In the genomic region with DNA sequence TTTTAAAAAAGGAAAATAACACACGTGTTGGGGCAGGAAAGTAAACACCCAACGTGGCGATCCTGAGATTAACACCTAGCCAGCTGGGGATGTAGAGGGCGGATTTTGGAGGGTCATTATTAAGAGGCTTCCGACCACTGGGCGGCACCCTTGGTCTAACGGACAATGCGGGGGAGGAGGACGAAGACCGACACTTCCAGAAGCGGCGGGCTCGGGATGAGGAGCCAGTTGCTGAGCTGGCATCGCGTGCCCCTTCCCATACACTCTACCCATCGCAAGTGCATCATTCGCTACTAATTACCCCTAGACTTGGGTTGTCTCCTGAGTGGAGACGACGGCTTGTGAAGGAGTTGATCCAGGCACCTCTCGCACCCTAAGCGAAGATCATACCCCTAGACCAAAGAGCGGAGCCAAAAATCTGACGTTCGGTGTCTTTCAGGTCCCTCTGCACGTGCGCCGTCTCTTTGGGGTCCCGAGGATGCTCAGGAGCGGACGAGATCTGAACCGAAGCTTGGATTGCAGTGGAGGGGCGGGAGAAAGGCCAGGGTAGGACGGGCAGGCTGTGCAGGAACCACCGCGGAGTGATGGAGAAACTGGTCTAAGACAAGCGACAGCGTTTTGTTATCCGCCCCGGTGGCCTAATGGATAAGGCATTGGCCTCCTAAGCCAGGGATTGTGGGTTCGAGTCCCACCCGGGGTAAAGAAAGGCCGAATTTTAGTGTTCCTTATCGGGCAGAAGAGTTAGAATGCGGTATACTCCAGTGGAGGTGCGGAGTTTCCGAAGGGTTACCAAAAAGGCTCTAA, we compare ENCODE assay signal across 1 cellular context.
TF ChIP-seq lines count a peak whose summit lies in the region.

No MANE protein-coding gene starts in this region.

TF ChIP-seq in HepG2, 621 proteins besides CTCF, POLR2A, EP300 and RAD21 (continued from another document and continues in another):
- peak; percentile 29; the same call in 1 of the 2 replicates for TF ChIP-seq PPARG (CRISPR knock-in tag; conservative IDR thresholded peaks at IDR 0.05)
- no peak for TF ChIP-seq PTBP1 (IDR thresholded peaks at IDR 0.05; ENCODE audit: low read depth, low read length, poor library complexity, severe bottlenecking)
- peak; percentile 54; the same call in 1 of the 2 replicates for TF ChIP-seq ZMYM4 (CRISPR knock-in tag; IDR thresholded peaks at IDR 0.05)
- TF ChIP-seq, protein P1, sequence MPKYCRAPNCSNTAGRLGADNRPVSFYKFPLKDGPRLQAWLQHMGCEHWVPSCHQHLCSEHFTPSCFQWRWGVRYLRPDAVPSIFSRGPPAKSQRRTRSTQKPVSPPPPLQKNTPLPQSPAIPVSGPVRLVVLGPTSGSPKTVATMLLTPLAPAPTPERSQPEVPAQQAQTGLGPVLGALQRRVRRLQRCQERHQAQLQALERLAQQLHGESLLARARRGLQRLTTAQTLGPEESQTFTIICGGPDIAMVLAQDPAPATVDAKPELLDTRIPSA (CRISPR knock-in tag; IDR thresholded peaks at IDR 0.05; ENCODE audit: borderline replicate concordance), result no peak
- no peak for TF ChIP-seq SMAD1 (CRISPR knock-in tag; IDR thresholded peaks at IDR 0.05; ENCODE audit: borderline replicate concordance, low read depth)
- 0 out of 2 replicates have a peak, but pooled peaks have one; percentile 44 for TF ChIP-seq ZNF180 (CRISPR knock-in tag; IDR thresholded peaks at IDR 0.05; ENCODE audit: borderline replicate concordance, low read depth)
- TF ChIP-seq, protein P2, sequence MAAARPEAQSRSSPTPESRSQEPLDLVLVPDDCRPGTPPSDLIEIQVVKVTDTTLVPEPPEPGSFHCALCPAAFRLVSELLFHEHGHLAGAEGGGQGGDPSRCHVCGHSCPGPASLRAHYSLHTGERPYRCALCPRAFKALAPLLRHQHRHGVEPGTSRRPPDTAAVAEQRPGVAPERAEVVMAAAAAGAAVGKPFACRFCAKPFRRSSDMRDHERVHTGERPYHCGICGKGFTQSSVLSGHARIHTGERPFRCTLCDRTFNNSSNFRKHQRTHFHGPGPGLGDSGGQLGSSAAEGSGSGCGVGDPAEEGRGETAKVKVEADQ (CRISPR knock-in tag; IDR thresholded peaks at IDR 0.05; ENCODE audit: borderline replicate concordance), result 0 out of 2 replicates have a peak, but pooled peaks have one; percentile 23
- TF ChIP-seq ZNF383 (CRISPR knock-in tag; IDR thresholded peaks at IDR 0.05; ENCODE audit: borderline replicate concordance), result peak; percentile 50; the same call in 1 of the 2 replicates
- peak; percentile 70; the same call in 1 of the 2 replicates for TF ChIP-seq ZNF567 (CRISPR knock-in tag; IDR thresholded peaks at IDR 0.05; ENCODE audit: borderline replicate concordance)
- no peak for TF ChIP-seq ATF7 (IDR thresholded peaks at IDR 0.05)
- no peak for TF ChIP-seq ATF7 (CRISPR knock-in tag; IDR thresholded peaks at IDR 0.05)
- TF ChIP-seq IKZF1 (IDR thresholded peaks at IDR 0.05), result no peak
- no peak for TF ChIP-seq ZNF562 (CRISPR knock-in tag; IDR thresholded peaks at IDR 0.05; ENCODE audit: borderline replicate concordance)
- no peak; the same call in 1 of the 2 replicates for TF ChIP-seq KDM1A (CRISPR knock-in tag; IDR thresholded peaks at IDR 0.05)
- TF ChIP-seq, protein P3, sequence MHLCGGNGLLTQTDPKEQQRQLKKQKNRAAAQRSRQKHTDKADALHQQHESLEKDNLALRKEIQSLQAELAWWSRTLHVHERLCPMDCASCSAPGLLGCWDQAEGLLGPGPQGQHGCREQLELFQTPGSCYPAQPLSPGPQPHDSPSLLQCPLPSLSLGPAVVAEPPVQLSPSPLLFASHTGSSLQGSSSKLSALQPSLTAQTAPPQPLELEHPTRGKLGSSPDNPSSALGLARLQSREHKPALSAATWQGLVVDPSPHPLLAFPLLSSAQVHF (CRISPR knock-in tag; IDR thresholded peaks at IDR 0.05), result no peak
- TF ChIP-seq NONO (IDR thresholded peaks at IDR 0.05), result no peak
- TF ChIP-seq NONO (CRISPR knock-in tag; conservative IDR thresholded peaks at IDR 0.05), result peak; percentile 82
- no peak for TF ChIP-seq ZNF761 (CRISPR knock-in tag; conservative IDR thresholded peaks at IDR 0.05)
- no peak for TF ChIP-seq HNRNPUL1 (IDR thresholded peaks at IDR 0.05; ENCODE audit: low read depth, low read length)
- TF ChIP-seq, protein P4, sequence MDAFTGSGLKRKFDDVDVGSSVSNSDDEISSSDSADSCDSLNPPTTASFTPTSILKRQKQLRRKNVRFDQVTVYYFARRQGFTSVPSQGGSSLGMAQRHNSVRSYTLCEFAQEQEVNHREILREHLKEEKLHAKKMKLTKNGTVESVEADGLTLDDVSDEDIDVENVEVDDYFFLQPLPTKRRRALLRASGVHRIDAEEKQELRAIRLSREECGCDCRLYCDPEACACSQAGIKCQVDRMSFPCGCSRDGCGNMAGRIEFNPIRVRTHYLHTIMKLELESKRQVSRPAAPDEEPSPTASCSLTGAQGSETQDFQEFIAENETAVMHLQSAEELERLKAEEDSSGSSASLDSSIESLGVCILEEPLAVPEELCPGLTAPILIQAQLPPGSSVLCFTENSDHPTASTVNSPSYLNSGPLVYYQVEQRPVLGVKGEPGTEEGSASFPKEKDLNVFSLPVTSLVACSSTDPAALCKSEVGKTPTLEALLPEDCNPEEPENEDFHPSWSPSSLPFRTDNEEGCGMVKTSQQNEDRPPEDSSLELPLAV (CRISPR knock-in tag; conservative IDR thresholded peaks at IDR 0.05; ENCODE audit: low read depth), result no peak
- TF ChIP-seq, protein P5, sequence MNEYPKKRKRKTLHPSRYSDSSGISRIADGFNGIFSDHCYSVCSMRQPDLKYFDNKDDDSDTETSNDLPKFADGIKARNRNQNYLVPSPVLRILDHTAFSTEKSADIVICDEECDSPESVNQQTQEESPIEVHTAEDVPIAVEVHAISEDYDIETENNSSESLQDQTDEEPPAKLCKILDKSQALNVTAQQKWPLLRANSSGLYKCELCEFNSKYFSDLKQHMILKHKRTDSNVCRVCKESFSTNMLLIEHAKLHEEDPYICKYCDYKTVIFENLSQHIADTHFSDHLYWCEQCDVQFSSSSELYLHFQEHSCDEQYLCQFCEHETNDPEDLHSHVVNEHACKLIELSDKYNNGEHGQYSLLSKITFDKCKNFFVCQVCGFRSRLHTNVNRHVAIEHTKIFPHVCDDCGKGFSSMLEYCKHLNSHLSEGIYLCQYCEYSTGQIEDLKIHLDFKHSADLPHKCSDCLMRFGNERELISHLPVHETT (CRISPR knock-in tag; conservative IDR thresholded peaks at IDR 0.05), result 0 out of 2 replicates have a peak, but pooled peaks have one; percentile 19
- TF ChIP-seq ZSCAN30 (CRISPR knock-in tag; IDR thresholded peaks at IDR 0.05), result no peak
- 0 out of 2 replicates have a peak, but pooled peaks have one; percentile 17 for TF ChIP-seq SALL2 (CRISPR knock-in tag; IDR thresholded peaks at IDR 0.05)
- TF ChIP-seq, protein P6, sequence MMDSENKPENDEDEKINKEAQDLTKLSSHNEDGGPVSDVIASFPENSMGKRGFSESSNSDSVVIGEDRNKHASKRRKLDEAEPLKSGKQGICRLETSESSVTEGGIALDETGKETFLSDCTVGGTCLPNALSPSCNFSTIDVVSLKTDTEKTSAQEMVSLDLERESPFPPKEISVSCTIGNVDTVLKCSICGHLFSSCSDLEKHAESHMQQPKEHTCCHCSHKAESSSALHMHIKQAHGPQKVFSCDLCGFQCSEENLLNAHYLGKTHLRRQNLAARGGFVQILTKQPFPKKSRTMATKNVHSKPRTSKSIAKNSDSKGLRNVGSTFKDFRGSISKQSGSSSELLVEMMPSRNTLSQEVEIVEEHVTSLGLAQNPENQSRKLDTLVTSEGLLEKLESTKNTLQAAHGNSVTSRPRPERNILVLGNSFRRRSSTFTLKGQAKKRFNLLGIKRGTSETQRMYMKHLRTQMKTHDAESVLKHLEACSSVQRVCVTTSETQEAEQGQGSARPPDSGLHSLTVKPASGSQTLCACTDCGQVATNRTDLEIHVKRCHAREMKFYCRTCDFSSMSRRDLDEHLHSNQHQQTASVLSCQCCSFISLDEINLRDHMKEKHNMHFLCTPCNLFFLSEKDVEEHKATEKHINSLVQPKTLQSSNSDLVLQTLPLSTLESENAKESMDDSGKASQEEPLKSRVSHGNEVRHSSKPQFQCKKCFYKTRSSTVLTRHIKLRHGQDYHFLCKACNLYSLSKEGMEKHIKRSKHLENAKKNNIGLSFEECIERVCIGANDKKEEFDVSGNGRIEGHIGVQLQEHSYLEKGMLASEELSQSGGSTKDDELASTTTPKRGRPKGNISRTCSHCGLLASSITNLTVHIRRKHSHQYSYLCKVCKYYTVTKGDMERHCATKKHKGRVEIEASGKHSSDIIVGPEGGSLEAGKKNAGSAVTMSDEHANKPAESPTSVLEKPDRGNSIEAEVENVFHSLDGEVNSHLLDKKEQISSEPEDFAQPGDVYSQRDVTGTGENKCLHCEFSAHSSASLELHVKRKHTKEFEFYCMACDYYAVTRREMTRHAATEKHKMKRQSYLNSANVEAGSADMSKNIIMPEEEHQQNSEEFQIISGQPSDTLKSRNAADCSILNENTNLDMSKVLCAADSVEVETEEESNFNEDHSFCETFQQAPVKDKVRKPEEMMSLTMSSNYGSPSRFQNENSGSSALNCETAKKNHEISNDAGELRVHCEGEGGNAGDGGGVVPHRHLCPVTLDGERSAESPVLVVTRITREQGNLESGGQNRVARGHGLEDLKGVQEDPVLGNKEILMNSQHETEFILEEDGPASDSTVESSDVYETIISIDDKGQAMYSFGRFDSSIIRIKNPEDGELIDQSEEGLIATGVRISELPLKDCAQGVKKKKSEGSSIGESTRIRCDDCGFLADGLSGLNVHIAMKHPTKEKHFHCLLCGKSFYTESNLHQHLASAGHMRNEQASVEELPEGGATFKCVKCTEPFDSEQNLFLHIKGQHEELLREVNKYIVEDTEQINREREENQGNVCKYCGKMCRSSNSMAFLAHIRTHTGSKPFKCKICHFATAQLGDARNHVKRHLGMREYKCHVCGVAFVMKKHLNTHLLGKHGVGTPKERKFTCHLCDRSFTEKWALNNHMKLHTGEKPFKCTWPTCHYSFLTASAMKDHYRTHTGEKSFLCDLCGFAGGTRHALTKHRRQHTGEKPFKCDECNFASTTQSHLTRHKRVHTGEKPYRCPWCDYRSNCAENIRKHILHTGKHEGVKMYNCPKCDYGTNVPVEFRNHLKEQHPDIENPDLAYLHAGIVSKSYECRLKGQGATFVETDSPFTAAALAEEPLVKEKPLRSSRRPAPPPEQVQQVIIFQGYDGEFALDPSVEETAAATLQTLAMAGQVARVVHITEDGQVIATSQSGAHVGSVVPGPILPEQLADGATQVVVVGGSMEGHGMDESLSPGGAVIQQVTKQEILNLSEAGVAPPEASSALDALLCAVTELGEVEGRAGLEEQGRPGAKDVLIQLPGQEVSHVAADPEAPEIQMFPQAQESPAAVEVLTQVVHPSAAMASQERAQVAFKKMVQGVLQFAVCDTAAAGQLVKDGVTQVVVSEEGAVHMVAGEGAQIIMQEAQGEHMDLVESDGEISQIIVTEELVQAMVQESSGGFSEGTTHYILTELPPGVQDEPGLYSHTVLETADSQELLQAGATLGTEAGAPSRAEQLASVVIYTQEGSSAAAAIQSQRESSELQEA (CRISPR knock-in tag; IDR thresholded peaks at IDR 0.05; ENCODE audit: not compliant biosample characterization), result peak; percentile 68
- no peak for TF ChIP-seq NR1H2 (CRISPR knock-in tag; IDR thresholded peaks at IDR 0.05; ENCODE audit: borderline replicate concordance, low read depth)
- TF ChIP-seq, protein P7, sequence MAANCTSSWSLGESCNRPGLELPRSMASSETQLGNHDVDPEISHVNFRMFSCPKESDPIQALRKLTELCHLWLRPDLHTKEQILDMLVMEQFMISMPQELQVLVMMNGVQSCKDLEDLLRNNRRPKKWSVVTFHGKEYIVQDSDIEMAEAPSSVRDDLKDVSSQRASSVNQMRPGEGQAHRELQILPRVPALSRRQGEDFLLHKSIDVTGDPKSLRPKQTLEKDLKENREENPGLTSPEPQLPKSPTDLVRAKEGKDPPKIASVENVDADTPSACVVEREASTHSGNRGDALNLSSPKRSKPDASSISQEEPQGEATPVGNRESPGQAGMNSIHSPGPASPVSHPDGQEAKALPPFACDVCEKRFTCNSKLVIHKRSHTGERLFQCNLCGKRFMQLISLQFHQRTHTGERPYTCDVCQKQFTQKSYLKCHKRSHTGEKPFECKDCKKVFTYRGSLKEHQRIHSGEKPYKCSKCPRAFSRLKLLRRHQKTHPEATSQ (CRISPR knock-in tag; IDR thresholded peaks at IDR 0.05; ENCODE audit: borderline replicate concordance), result 0 out of 2 replicates have a peak, but pooled peaks have one; percentile 19
- no peak for TF ChIP-seq SNAPC2 (CRISPR knock-in tag; IDR thresholded peaks at IDR 0.05)
- TF ChIP-seq, protein P8, sequence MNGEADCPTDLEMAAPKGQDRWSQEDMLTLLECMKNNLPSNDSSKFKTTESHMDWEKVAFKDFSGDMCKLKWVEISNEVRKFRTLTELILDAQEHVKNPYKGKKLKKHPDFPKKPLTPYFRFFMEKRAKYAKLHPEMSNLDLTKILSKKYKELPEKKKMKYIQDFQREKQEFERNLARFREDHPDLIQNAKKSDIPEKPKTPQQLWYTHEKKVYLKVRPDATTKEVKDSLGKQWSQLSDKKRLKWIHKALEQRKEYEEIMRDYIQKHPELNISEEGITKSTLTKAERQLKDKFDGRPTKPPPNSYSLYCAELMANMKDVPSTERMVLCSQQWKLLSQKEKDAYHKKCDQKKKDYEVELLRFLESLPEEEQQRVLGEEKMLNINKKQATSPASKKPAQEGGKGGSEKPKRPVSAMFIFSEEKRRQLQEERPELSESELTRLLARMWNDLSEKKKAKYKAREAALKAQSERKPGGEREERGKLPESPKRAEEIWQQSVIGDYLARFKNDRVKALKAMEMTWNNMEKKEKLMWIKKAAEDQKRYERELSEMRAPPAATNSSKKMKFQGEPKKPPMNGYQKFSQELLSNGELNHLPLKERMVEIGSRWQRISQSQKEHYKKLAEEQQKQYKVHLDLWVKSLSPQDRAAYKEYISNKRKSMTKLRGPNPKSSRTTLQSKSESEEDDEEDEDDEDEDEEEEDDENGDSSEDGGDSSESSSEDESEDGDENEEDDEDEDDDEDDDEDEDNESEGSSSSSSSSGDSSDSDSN (CRISPR knock-in tag; IDR thresholded peaks at IDR 0.05), result peak; percentile 87
- TF ChIP-seq KDM5B (CRISPR knock-in tag; IDR thresholded peaks at IDR 0.05; ENCODE audit: borderline replicate concordance), result peak; percentile 72
- TF ChIP-seq, protein P9, sequence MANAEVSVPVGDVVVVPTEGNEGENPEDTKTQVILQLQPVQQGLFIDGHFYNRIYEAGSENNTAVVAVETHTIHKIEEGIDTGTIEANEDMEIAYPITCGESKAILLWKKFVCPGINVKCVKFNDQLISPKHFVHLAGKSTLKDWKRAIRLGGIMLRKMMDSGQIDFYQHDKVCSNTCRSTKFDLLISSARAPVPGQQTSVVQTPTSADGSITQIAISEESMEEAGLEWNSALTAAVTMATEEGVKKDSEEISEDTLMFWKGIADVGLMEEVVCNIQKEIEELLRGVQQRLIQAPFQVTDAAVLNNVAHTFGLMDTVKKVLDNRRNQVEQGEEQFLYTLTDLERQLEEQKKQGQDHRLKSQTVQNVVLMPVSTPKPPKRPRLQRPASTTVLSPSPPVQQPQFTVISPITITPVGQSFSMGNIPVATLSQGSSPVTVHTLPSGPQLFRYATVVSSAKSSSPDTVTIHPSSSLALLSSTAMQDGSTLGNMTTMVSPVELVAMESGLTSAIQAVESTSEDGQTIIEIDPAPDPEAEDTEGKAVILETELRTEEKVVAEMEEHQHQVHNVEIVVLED (CRISPR knock-in tag; IDR thresholded peaks at IDR 0.05; ENCODE audit: borderline replicate concordance), result 0 out of 2 replicates have a peak, but pooled peaks have one; percentile 23
- TF ChIP-seq HOXA5 (CRISPR knock-in tag; IDR thresholded peaks at IDR 0.05), result peak; percentile 93
- TF ChIP-seq ZNF652 (CRISPR knock-in tag; IDR thresholded peaks at IDR 0.05; ENCODE audit: borderline replicate concordance, low read depth), result no peak
